In the genomic region with DNA sequence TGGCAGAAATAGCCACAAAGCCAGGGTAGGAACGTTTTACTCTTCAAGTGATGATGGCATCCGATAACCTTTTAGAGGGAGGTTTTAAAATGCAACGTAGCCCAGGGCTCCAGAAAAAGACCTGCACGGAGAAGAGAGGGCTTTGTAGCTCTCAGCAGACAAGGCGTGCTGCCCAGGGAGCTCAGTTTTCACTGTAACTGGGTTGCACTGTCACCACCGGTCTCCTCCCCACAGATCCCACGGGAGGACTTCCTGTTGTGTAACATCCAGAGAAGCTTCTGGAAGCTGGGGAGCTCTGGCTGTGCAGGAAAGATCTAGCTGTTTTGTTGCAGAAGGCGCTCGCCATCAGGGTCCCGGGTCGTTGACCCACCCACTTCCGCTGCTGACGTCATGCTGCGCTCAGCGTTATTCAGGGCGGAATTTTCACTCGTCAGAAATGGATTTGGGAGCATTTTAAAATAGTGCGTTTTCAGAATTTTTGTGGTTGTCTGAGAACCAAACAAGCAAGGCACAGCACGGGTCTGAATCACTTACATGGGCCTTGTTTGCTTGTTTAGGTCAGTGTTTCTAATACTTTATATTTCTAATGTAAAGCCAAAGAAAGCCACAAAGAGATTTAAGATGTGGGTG, we compare ENCODE assay signal across 8 cellular contexts. TPM values are rescaled to one million over a fixed set of nuclear protein-coding genes. Genes with fewer than 3 reads are reported as not detected.
DNase-seq lines count a peak whose midpoint lies in the region; ATAC-seq and TF ChIP-seq lines count a peak whose summit lies in the region.

No MANE protein-coding gene starts in this region.

- TF ChIP-seq CTCF in brain microvascular endothelial cell (IDR thresholded peaks at IDR 0.05; ENCODE audit: low read depth, low read length, missing control alignments): no peak
- no peak for TF ChIP-seq CTCF in spleen (IDR thresholded peaks at IDR 0.05 in 8 of 11, conservative IDR thresholded peaks at IDR 0.05 in 3 of 11)

- no peak overlapping the region for H3K4me3 ChIP-seq in brain microvascular endothelial cell (ENCODE audit: low read depth, low read length)
- H3K4me3 ChIP-seq in spleen: no peak overlapping the region

- WGBS in spleen, 5 donors: 64 to 75% (median 67%) methylated on average over 19 of the region's 19 CpGs

- intact Hi-C loops in spleen (cut with DNase I; ENCODE audit: low total_unique reads): no loop called here

- DNase-seq in H4 (ENCODE audit: low spot score) (peak; percentile 87), brain microvascular endothelial cell (peak; percentile 71), islet precursor cell (peak; percentile 79), spleen (peak; percentile 73), NCI-H748 treated with DMSO at 0.1 percent for 48 hours (lab: John Stamatoyannopoulos, UW) (no peak), T-helper 2 cell (no peak)

- no peaks in the 10 kb centered on the region for H3K9me3 ChIP-seq in spleen

- TF ChIP-seq POLR2A in spleen (IDR thresholded peaks at IDR 0.05): no peak

- H3K27ac ChIP-seq in brain microvascular endothelial cell (peak overlapping the region; percentile 53), spleen (peak overlapping the region; percentile 35 to 85 (median 73))

- no peaks in the 10 kb centered on the region for H3K36me3 ChIP-seq in brain microvascular endothelial cell (replicated peaks)
- peaks cover 0 to 4% (median 0%) of the 10 kb centered on the region in 6 donors for H3K36me3 ChIP-seq in spleen

- in situ Hi-C loops in brain microvascular endothelial cell (cut with HindIII; ENCODE audit: low pct_ligation_motif_present, low sequenced_read_pairs): no loop called here

- peaks cover 0 to 27% (median 6%) of the 10 kb centered on the region in 6 donors for H3K4me1 ChIP-seq in spleen

- ATAC-seq in HG02973 (IDR thresholded peaks at IDR 0.05; ENCODE audit: unreplicated experiment) (no peak), HG02763 (IDR thresholded peaks at IDR 0.05; ENCODE audit: unreplicated experiment) (no peak)

- H3K27me3 ChIP-seq in brain microvascular endothelial cell (replicated peaks) (no peaks in the 10 kb centered on the region), spleen (replicated peaks in 1 of 7) (no peaks in the 10 kb centered on the region)

RNA-seq across cellular contexts. Expression of a gene that starts 50.8 kb away (rescaled TPM):
- total RNA-seq in H4 (2014; rRNA removed; shearing (Covaris generic)): 3.0 and 3.2 TPM in 2 replicates
- 10 to 100 TPM; 57.3 to 91.3 (median 65.0) TPM for total RNA-seq in spleen
- 1 to 10 TPM; 2.7 to 5.5 (median 3.0) TPM for polyA plus RNA-seq in spleen

Comparison
In these comparisons a context has a peak if more than half of its experiments do, and no peak if none do; other contexts are left out.
1. DNase-seq: peak in H4 (single experiment), brain microvascular endothelial cell (single experiment), islet precursor cell (single experiment) and spleen (single experiment); none in NCI-H748 treated with DMSO at 0.1 percent for 48 hours (single experiment) and T-helper 2 cell (0 of 5).
2. RNA of a gene that starts 50.8 kb away (total RNA-seq): 57.3 to 91.3 TPM in spleen; 3.0 to 3.2 TPM in H4; every median in the first group is over 10 times any median in the second.